Comparison of ENCODE assay signal across 15 cellular contexts in genomic region chr19:17706750-17707181, GRCh38. TPM values are rescaled to one million over a fixed set of nuclear protein-coding genes. Genes with fewer than 3 reads are reported as not detected.
A peak's percentile ranks its signal among the peaks of the same experiment; 100 is the strongest.
DNase-seq lines count a peak whose midpoint lies in the region; ATAC-seq and TF ChIP-seq lines count a peak whose summit lies in the region.
"Had no signal": no experiment of that assay in that cellular context is flagged by ENCODE, and none has a peak within 500 bp of the region (broad histone marks: within the 10 kb centered on the region; RNA-seq: fewer than 3 reads in every experiment).

No MANE protein-coding gene starts in this region.

- ATAC-seq in GM18505 (IDR thresholded peaks at IDR 0.05; ENCODE audit: unreplicated experiment) (no peak), left colon (no peak)
- ATAC-seq: activated CD8-positive, alpha-beta T cell treated with anti-CD3 and anti-CD28 coated beads, Interleukin-2, amount 10 ng/mL, durations not matched to agents 7 days and 5 days; activated naive CD8-positive, alpha-beta T cell treated with anti-CD3 and anti-CD28 coated beads, Interleukin-2, amount 50 U/mL, for 24 hours; CD8-positive, alpha-beta T cell; esophagus mucosa had no signal

- no peaks in the 10 kb centered on the region for H3K4me1 ChIP-seq in iPS-20b (ENCODE audit: insufficient read depth, low read length)

- peak overlapping the region; percentile 62; the same call in 1 of the 2 replicates for H3K9ac ChIP-seq in iPS-20b (ENCODE audit: low read depth, low read length)

- H3K36me3 ChIP-seq in iPS-20b (ENCODE audit: insufficient read depth, low read depth, low read length): no peaks in the 10 kb centered on the region
- H3K36me3 ChIP-seq: spleen had no signal

- intact Hi-C loops in left colon (cut with DNase I, micrococcal nuclease): loop anchor here in 1 of 2 donors (10.0 kb wide), 1 partner anchor 58 kb away; no protein-coding TSS in a partner anchor

- no peak overlapping the region for H3K27ac ChIP-seq in iPS-20b (ENCODE audit: low read length)
- H3K27ac ChIP-seq: SK-N-MC, spleen had no signal

- H3K9me3 ChIP-seq in iPS-20b (ENCODE audit: insufficient read depth, low read depth, low read length): no peaks in the 10 kb centered on the region
- H3K9me3 ChIP-seq: spleen had no signal

- no peak for TF ChIP-seq CTCF in HFF-Myc (IDR thresholded peaks at IDR 0.05; ENCODE audit: low read depth, low read length, missing control alignments)

- DNase-seq in Ammon's horn (ENCODE audit: low spot score): peak; percentile 73
- peak; percentile 27 for DNase-seq in HFF-Myc (ENCODE audit: extremely low read depth, low read depth)
- peak in 45 of 58 donors; percentile 8 to 76 (median 45) for DNase-seq in anterior cingulate cortex (lab: John Stamatoyannopoulos, UW)
- no peak for DNase-seq in NCI-H510A treated with DMSO at 0.1 percent for 48 hours (lab: John Stamatoyannopoulos, UW)
- DNase-seq in GF-D8 (lab: John Stamatoyannopoulos, UW): no peak
- DNase-seq in left colon: no peak
- DNase-seq: activated CD8-positive, alpha-beta T cell treated with anti-CD3 and anti-CD28 coated beads, Interleukin-2, amount 10 ng/mL, durations not matched to agents 7 days and 5 days; activated naive CD8-positive, alpha-beta T cell treated with anti-CD3 and anti-CD28 coated beads, Interleukin-2, amount 50 U/mL, for 24 hours; CD8-positive, alpha-beta T cell; NCI-H1417 treated with DMSO at 0.1 percent for 48 hours; spleen had no signal

- H3K4me3 ChIP-seq in HFF-Myc (replicated peaks; ENCODE audit: low read depth, low read length) (no peak overlapping the region), iPS-20b (ENCODE audit: low read length) (peak overlapping the region; percentile 57; the same call in 1 of the 2 replicates)
- H3K4me3 ChIP-seq: SK-N-MC, spleen had no signal

- peaks cover 15% of the 10 kb centered on the region; the same call in 1 of the 2 replicates for H3K27me3 ChIP-seq in iPS-20b (ENCODE audit: insufficient read depth, low read length)

- TF ChIP-seq POLR2A in GM18505 (IDR thresholded peaks at IDR 0.05; ENCODE audit: borderline replicate concordance, extremely low read depth, insufficient read depth, insufficient read length): no peak

RNA-seq across cellular contexts. Expression of gene MAP1S, which starts 12.5 kb away (rescaled TPM):
- 10 to 100 TPM; 39.9 to 43.5 TPM for total RNA-seq in left colon

RNA-seq across cellular contexts. Expression of gene UNC13A, which starts 18.6 kb away (rescaled TPM):
- total RNA-seq in left colon: under 1 TPM; 0.24 to 0.28 TPM

RNA-seq across cellular contexts. Expression of gene FCHO1, which starts 44.5 kb away (rescaled TPM):
- total RNA-seq in left colon: 1 to 10 TPM; 3.0 to 3.1 TPM

Comparison
In these comparisons a context has a peak if more than half of its experiments do, and no peak if none do; other contexts are left out.
1. DNase-seq: peak in Ammon's horn (single experiment), HFF-Myc (single experiment) and anterior cingulate cortex (45 of 58); none in NCI-H510A treated with DMSO at 0.1 percent for 48 hours (single experiment), GF-D8 (single experiment) and left colon (0 of 2).